20 cellular contexts compared by ENCODE assay signal in genomic region chr2:216687111-216687510, GRCh38. TPM values are rescaled to one million over a fixed set of nuclear protein-coding genes. Genes with fewer than 3 reads are reported as not detected.
"Had no signal": no experiment of that assay in that cellular context is flagged by ENCODE, and none has a peak within 500 bp of the region (broad histone marks: within the 10 kb centered on the region; RNA-seq: fewer than 3 reads in every experiment).

No MANE protein-coding gene starts in this region.

- H3K9ac ChIP-seq: neural progenitor cell had no signal

- H3K36me3 Mint-ChIP-seq: activated naive CD4-positive, alpha-beta T cell treated with anti-CD3 and anti-CD28 coated beads, Interleukin-2, amount 50 U/mL, for 24 hours; neural progenitor cell had no signal

- H2AFZ ChIP-seq: neural progenitor cell had no signal

- H3K9me3 Mint-ChIP-seq: activated naive CD4-positive, alpha-beta T cell treated with anti-CD3 and anti-CD28 coated beads, Interleukin-2, amount 50 U/mL, for 24 hours; activated T-cell treated with anti-CD3 and anti-CD28 coated beads, Interleukin-2, amount 50 U/mL, for 72 hours; central memory CD8-positive, alpha-beta T cell; naive B cell; neural progenitor cell; T-helper 1 cell treated with Interleukin-12 subunit alpha and Interleukin-12 subunit beta and Interleukin-4 antibody, amounts not matched to agents 30 μg/mL and 1 μg/mL, for 36 hours; type B pancreatic cell had no signal

- H3K27ac Mint-ChIP-seq: activated naive CD4-positive, alpha-beta T cell treated with anti-CD3 and anti-CD28 coated beads, Interleukin-2, amount 50 U/mL, for 24 hours; activated T-cell treated with anti-CD3 and anti-CD28 coated beads, Interleukin-2, amount 50 U/mL, for 72 hours; naive B cell; T-helper 1 cell treated with Interleukin-12 subunit alpha and Interleukin-12 subunit beta and Interleukin-4 antibody, amounts not matched to agents 30 μg/mL and 1 μg/mL, for 36 hours; type B pancreatic cell had no signal

- H3K9me3 ChIP-seq: adrenal gland, colonic mucosa, mucosa of descending colon, SJSA1 had no signal

- H3K27me3 ChIP-seq: adrenal gland, neural progenitor cell had no signal

- DNase-seq: activated CD4-positive, alpha-beta T cell treated with anti-CD3 and anti-CD28 coated beads for 1 hour; activated CD4-positive, alpha-beta T cell treated with anti-CD3 and anti-CD28 coated beads, Interleukin-2, amount 50 U/mL, for 4 hours; activated effector memory CD4-positive, alpha-beta T cell treated with anti-CD3 and anti-CD28 coated beads, Interleukin-2, amount 50 U/mL, for 16 hours; adrenal gland; colonic mucosa; mesenchymal stem cell; mucosa of descending colon; naive B cell; stimulated activated CD4-positive, alpha-beta T cell treated with anti-CD3 and anti-CD28 coated beads, Interleukin-1b, Interleukin-23, amount 100 ng/mL, for 48 hours; substantia nigra had no signal

- H3K4me3 ChIP-seq: adrenal gland, colonic mucosa, mucosa of descending colon, neural progenitor cell, SJSA1 had no signal

- H3K4me1 ChIP-seq: colonic mucosa had no signal

- H3K4me3 Mint-ChIP-seq: activated naive CD4-positive, alpha-beta T cell treated with anti-CD3 and anti-CD28 coated beads, Interleukin-2, amount 50 U/mL, for 24 hours; activated T-cell treated with anti-CD3 and anti-CD28 coated beads, Interleukin-2, amount 50 U/mL, for 72 hours; central memory CD8-positive, alpha-beta T cell; naive B cell; neural progenitor cell; T-helper 1 cell treated with Interleukin-12 subunit alpha and Interleukin-12 subunit beta and Interleukin-4 antibody, amounts not matched to agents 30 μg/mL and 1 μg/mL, for 36 hours; type B pancreatic cell had no signal

- H3K4me2 ChIP-seq: neural progenitor cell had no signal

- ATAC-seq: activated T-cell treated with anti-CD3 and anti-CD28 coated beads, Interleukin-2, amount 50 U/mL, for 72 hours; mucosa of descending colon; sciatic nerve had no signal

- H3K36me3 ChIP-seq: colonic mucosa, SJSA1, WERI-Rb-1 had no signal

- H3K27ac ChIP-seq: colonic mucosa, neural progenitor cell, SJSA1, WERI-Rb-1 had no signal

RNA-seq across cellular contexts. Expression of gene IGFBP5, which starts 8.2 kb away (rescaled TPM):
- total RNA-seq: activated CD8-positive, alpha-beta memory T cell treated with anti-CD3 and anti-CD28 coated beads for 36 hours; activated T-cell treated with anti-CD3 and anti-CD28 coated beads, Interleukin-2, amount 50 U/mL, for 72 hours had no signal
